In genomic region chr5:530001-530400, GRCh38 we compare ENCODE assay signal across 1 cellular context.
TF ChIP-seq lines count a peak whose summit lies in the region.

No MANE protein-coding gene starts in this region.

TF ChIP-seq in GM12878, 131 proteins besides CTCF, POLR2A, EP300 and RAD21:
- TF ChIP-seq SPI1 (IDR thresholded peaks at IDR 0.05; ENCODE audit: borderline replicate concordance, insufficient read depth, low read depth, low read length) (peak; percentile 79), HDGF (IDR thresholded peaks at IDR 0.05) (no peak), POU2F2 (IDR thresholded peaks at IDR 0.05; ENCODE audit: borderline replicate concordance, low read depth, low read length) (peak; percentile 80; the same call in 1 of the 3 replicates), TARDBP (IDR thresholded peaks at IDR 0.05; ENCODE audit: borderline replicate concordance) (no peak), RUNX3 (IDR thresholded peaks at IDR 0.05; ENCODE audit: low read length) (peak; percentile 60)
